In genomic region chr9:96218821-96219614, GRCh38 we compare ENCODE assay signal across 10 cellular contexts.
DNase-seq lines count a peak whose midpoint lies in the region; ATAC-seq and TF ChIP-seq lines count a peak whose summit lies in the region.
"Had no signal": no experiment of that assay in that cellular context is flagged by ENCODE, and none has a peak within 500 bp of the region (broad histone marks: within the 10 kb centered on the region; RNA-seq: fewer than 3 reads in every experiment).

No MANE protein-coding gene starts in this region.

- H3K36me3 ChIP-seq in stomach: no peaks in the 10 kb centered on the region
- H3K36me3 ChIP-seq: pancreas had no signal

- H3K27ac Mint-ChIP-seq in activated CD4-positive, alpha-beta T cell treated with anti-CD3 and anti-CD28 coated beads for 36 hours: no peak overlapping the region
- H3K27ac Mint-ChIP-seq in activated T-helper 17 cell treated with anti-CD3 and anti-CD28 coated beads, Interleukin-2, amount 50 U/mL, for 72 hours: no peak overlapping the region
- H3K27ac Mint-ChIP-seq in immature natural killer cell: peak overlapping the region in 2 of 6 donors; percentile 81 to 93

- peak; percentile 21 for DNase-seq in activated CD4-positive, alpha-beta T cell treated with anti-CD3 and anti-CD28 coated beads for 36 hours
- DNase-seq in activated CD4-positive, alpha-beta T cell treated with anti-CD3 and anti-CD28 coated beads, Interleukin-2, amount 50 U/mL, for 1 hour: no peak
- peak in 1 of 3 donors; percentile 24 for DNase-seq in immature natural killer cell
- no peak for DNase-seq in stomach
- no peak for DNase-seq in NCI-H446 (lab: John Stamatoyannopoulos, UW)
- DNase-seq in activated naive CD4-positive, alpha-beta T cell (lab: John Stamatoyannopoulos, UW): no peak

- POLR2A ChIA-PET in activated CD4-positive, alpha-beta T cell treated with anti-CD3 and anti-CD28 coated beads for 36 hours (lab: Charles Lee): no interaction called here

- peaks cover 0 to 11% (median 9%) of the 10 kb centered on the region in 3 donors for H3K27me3 ChIP-seq in stomach
- H3K27me3 ChIP-seq: pancreas had no signal

- no peak for TF ChIP-seq CTCF in stomach (IDR thresholded peaks at IDR 0.05)

- peaks cover 0 to under 1% (median 0%) of the 10 kb centered on the region in 4 donors for H3K9me3 ChIP-seq in stomach
- H3K9me3 ChIP-seq: pancreas had no signal

- TF ChIP-seq POLR2A in stomach (IDR thresholded peaks at IDR 0.05): no peak

- H3K9me3 Mint-ChIP-seq in activated CD4-positive, alpha-beta T cell treated with anti-CD3 and anti-CD28 coated beads for 36 hours (ENCODE audit: low read depth): peaks cover 4% of the 10 kb centered on the region
- peaks cover 6% of the 10 kb centered on the region for H3K9me3 Mint-ChIP-seq in activated T-helper 17 cell treated with anti-CD3 and anti-CD28 coated beads, Interleukin-2, amount 50 U/mL, for 72 hours
- peaks cover 0 to 6% (median 2%) of the 10 kb centered on the region in 6 donors for H3K9me3 Mint-ChIP-seq in immature natural killer cell

- H3K27ac ChIP-seq in stomach: peak overlapping the region in 3 of 5 donors; percentile 77 to 89 (median 88)
- H3K27ac ChIP-seq: pancreas, SK-N-MC had no signal

- no peak overlapping the region for H3K4me3 Mint-ChIP-seq in activated CD4-positive, alpha-beta T cell treated with anti-CD3 and anti-CD28 coated beads for 36 hours
- peak overlapping the region; percentile 60 for H3K4me3 Mint-ChIP-seq in activated T-helper 17 cell treated with anti-CD3 and anti-CD28 coated beads, Interleukin-2, amount 50 U/mL, for 72 hours
- H3K4me3 Mint-ChIP-seq in immature natural killer cell: peak overlapping the region in 4 of 5 donors; percentile 42 to 80 (median 60)

- no peaks in the 10 kb centered on the region for H3K36me3 Mint-ChIP-seq in activated CD4-positive, alpha-beta T cell treated with anti-CD3 and anti-CD28 coated beads for 36 hours (ENCODE audit: low read depth)
- no peaks in the 10 kb centered on the region for H3K36me3 Mint-ChIP-seq in activated T-helper 17 cell treated with anti-CD3 and anti-CD28 coated beads, Interleukin-2, amount 50 U/mL, for 72 hours (ENCODE audit: low read depth)
- peaks cover 0 to 5% (median 0%) of the 10 kb centered on the region in 3 donors for H3K36me3 Mint-ChIP-seq in immature natural killer cell

- intact Hi-C loops in activated CD4-positive, alpha-beta T cell treated with anti-CD3 and anti-CD28 coated beads for 36 hours (cut with DNase I, micrococcal nuclease): loop anchor here (1.0 to 10.0 kb wide), 9 partner anchors 64 to 1537 kb away; partner anchors contain the start of genes ERCC6L2 (in 1 of the 2) and FANCC (in 1 of the 2)
- intact Hi-C loops in stomach (cut with DNase I; ENCODE audit: low total_unique reads): no loop called here

- WGBS in stomach, 5 donors: 48 to 85% (median 53%) methylated on average over 30 to 71 of the region's 71 CpGs

- H3K4me1 ChIP-seq in stomach: peaks cover 17 to 35% (median 30%) of the 10 kb centered on the region in 4 donors

- CTCF ChIA-PET in activated CD4-positive, alpha-beta T cell treated with anti-CD3 and anti-CD28 coated beads for 36 hours (lab: Charles Lee): interaction anchor here (0.6 to 2.3 kb wide), 3 partner anchors 13 to 792 kb away, joined by 3 to 8 read pairs (median 7); no protein-coding TSS in a partner anchor

- no peak for ATAC-seq in activated CD4-positive, alpha-beta T cell treated with anti-CD3 and anti-CD28 coated beads for 36 hours
- ATAC-seq in activated T-helper 17 cell treated with anti-CD3 and anti-CD28 coated beads, Interleukin-2, amount 50 U/mL, for 72 hours (replicated peaks): peak; percentile 10
- ATAC-seq in GM21515 (IDR thresholded peaks at IDR 0.05; ENCODE audit: unreplicated experiment): no peak

- no peak for TF ChIP-seq EP300 in stomach (IDR thresholded peaks at IDR 0.05)

- H3K27me3 Mint-ChIP-seq in activated CD4-positive, alpha-beta T cell treated with anti-CD3 and anti-CD28 coated beads for 36 hours: peaks cover 54% of the 10 kb centered on the region
- peaks cover 47% of the 10 kb centered on the region for H3K27me3 Mint-ChIP-seq in activated T-helper 17 cell treated with anti-CD3 and anti-CD28 coated beads, Interleukin-2, amount 50 U/mL, for 72 hours
- H3K27me3 Mint-ChIP-seq in immature natural killer cell (ENCODE audit: low read depth in 3 of 3): peaks cover 10 to 28% (median 26%) of the 10 kb centered on the region in 3 donors

- H3K4me1 Mint-ChIP-seq in activated CD4-positive, alpha-beta T cell treated with anti-CD3 and anti-CD28 coated beads for 36 hours: peaks cover 9% of the 10 kb centered on the region
- peaks cover 4% of the 10 kb centered on the region for H3K4me1 Mint-ChIP-seq in activated T-helper 17 cell treated with anti-CD3 and anti-CD28 coated beads, Interleukin-2, amount 50 U/mL, for 72 hours
- peaks cover 21 to 22% of the 10 kb centered on the region in 2 donors for H3K4me1 Mint-ChIP-seq in immature natural killer cell

- peak overlapping the region; percentile 0 to 35 (median 21) for H3K4me3 ChIP-seq in stomach
